1 cellular context compared by ENCODE assay signal in the genomic region with DNA sequence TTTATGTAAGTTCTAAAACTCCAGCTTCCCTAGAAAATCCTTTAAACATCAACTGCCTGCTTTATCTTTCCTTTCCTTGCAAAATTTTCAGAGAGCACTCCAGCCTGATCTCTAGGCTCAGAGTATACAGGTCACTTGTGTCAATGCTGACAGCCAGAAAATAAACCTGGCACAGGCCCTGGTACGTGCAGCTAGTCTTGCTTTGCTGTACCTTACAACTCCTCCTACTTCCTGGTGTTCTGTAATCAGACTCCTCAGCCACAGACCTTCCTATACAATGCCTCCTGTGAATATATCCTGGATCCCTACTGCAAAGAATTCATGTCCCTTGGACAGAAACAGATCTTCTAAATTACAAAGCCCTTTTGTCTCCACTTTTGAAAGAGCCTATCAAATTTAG.
TF ChIP-seq lines count a peak whose summit lies in the region.

No MANE protein-coding gene starts in this region.

TF ChIP-seq in HepG2, 621 proteins besides CTCF, POLR2A, EP300 and RAD21 (continued from another document and continues in another):
- TF ChIP-seq, protein P1, sequence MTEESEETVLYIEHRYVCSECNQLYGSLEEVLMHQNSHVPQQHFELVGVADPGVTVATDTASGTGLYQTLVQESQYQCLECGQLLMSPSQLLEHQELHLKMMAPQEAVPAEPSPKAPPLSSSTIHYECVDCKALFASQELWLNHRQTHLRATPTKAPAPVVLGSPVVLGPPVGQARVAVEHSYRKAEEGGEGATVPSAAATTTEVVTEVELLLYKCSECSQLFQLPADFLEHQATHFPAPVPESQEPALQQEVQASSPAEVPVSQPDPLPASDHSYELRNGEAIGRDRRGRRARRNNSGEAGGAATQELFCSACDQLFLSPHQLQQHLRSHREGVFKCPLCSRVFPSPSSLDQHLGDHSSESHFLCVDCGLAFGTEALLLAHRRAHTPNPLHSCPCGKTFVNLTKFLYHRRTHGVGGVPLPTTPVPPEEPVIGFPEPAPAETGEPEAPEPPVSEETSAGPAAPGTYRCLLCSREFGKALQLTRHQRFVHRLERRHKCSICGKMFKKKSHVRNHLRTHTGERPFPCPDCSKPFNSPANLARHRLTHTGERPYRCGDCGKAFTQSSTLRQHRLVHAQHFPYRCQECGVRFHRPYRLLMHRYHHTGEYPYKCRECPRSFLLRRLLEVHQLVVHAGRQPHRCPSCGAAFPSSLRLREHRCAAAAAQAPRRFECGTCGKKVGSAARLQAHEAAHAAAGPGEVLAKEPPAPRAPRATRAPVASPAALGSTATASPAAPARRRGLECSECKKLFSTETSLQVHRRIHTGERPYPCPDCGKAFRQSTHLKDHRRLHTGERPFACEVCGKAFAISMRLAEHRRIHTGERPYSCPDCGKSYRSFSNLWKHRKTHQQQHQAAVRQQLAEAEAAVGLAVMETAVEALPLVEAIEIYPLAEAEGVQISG (CRISPR knock-in tag; IDR thresholded peaks at IDR 0.05) = peak; percentile 58; the same call in 1 of the 2 replicates
- no peak for TF ChIP-seq GATA4 (IDR thresholded peaks at IDR 0.05; ENCODE audit: borderline replicate concordance, low read depth)
- TF ChIP-seq CEBPB (IDR thresholded peaks at IDR 0.05; ENCODE audit: borderline replicate concordance, low read depth, low read length) = peak; percentile 13; the same call in 1 of the 2 replicates
- TF ChIP-seq, protein P2, sequence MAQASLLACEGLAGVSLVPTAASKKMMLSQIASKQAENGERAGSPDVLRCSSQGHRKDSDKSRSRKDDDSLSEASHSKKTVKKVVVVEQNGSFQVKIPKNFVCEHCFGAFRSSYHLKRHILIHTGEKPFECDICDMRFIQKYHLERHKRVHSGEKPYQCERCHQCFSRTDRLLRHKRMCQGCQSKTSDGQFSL (CRISPR knock-in tag; IDR thresholded peaks at IDR 0.05) = no peak
- no peak for TF ChIP-seq SRSF9 (IDR thresholded peaks at IDR 0.05; ENCODE audit: borderline replicate concordance, insufficient read depth, low read depth, low read length, poor library complexity, severe bottlenecking)
- TF ChIP-seq MED13 (CRISPR knock-in tag; IDR thresholded peaks at IDR 0.05) = peak; percentile 59; the same call in 1 of the 2 replicates
- TF ChIP-seq KDM5B (CRISPR knock-in tag; IDR thresholded peaks at IDR 0.05; ENCODE audit: borderline replicate concordance) = no peak
- TF ChIP-seq, protein P3, sequence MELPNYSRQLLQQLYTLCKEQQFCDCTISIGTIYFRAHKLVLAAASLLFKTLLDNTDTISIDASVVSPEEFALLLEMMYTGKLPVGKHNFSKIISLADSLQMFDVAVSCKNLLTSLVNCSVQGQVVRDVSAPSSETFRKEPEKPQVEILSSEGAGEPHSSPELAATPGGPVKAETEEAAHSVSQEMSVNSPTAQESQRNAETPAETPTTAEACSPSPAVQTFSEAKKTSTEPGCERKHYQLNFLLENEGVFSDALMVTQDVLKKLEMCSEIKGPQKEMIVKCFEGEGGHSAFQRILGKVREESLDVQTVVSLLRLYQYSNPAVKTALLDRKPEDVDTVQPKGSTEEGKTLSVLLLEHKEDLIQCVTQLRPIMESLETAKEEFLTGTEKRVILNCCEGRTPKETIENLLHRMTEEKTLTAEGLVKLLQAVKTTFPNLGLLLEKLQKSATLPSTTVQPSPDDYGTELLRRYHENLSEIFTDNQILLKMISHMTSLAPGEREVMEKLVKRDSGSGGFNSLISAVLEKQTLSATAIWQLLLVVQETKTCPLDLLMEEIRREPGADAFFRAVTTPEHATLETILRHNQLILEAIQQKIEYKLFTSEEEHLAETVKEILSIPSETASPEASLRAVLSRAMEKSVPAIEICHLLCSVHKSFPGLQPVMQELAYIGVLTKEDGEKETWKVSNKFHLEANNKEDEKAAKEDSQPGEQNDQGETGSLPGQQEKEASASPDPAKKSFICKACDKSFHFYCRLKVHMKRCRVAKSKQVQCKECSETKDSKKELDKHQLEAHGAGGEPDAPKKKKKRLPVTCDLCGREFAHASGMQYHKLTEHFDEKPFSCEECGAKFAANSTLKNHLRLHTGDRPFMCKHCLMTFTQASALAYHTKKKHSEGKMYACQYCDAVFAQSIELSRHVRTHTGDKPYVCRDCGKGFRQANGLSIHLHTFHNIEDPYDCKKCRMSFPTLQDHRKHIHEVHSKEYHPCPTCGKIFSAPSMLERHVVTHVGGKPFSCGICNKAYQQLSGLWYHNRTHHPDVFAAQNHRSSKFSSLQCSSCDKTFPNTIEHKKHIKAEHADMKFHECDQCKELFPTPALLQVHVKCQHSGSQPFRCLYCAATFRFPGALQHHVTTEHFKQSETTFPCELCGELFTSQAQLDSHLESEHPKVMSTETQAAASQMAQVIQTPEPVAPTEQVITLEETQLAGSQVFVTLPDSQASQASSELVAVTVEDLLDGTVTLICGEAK (IDR thresholded peaks at IDR 0.05) = no peak
- TF ChIP-seq, protein P3 (CRISPR knock-in tag; IDR thresholded peaks at IDR 0.05) = no peak; the same call in 1 of the 2 replicates
- no peak for TF ChIP-seq HMGA1 (CRISPR knock-in tag; conservative IDR thresholded peaks at IDR 0.05)
- no peak for TF ChIP-seq ZNF484 (CRISPR knock-in tag; IDR thresholded peaks at IDR 0.05; ENCODE audit: borderline replicate concordance, low read depth)
- TF ChIP-seq, protein P4, sequence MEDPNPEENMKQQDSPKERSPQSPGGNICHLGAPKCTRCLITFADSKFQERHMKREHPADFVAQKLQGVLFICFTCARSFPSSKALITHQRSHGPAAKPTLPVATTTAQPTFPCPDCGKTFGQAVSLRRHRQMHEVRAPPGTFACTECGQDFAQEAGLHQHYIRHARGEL (CRISPR knock-in tag; IDR thresholded peaks at IDR 0.05) = no peak
- peak; percentile 49; the same call in 1 of the 2 replicates for TF ChIP-seq SPEN (CRISPR knock-in tag; IDR thresholded peaks at IDR 0.05; ENCODE audit: low read depth)
- TF ChIP-seq, protein P5, sequence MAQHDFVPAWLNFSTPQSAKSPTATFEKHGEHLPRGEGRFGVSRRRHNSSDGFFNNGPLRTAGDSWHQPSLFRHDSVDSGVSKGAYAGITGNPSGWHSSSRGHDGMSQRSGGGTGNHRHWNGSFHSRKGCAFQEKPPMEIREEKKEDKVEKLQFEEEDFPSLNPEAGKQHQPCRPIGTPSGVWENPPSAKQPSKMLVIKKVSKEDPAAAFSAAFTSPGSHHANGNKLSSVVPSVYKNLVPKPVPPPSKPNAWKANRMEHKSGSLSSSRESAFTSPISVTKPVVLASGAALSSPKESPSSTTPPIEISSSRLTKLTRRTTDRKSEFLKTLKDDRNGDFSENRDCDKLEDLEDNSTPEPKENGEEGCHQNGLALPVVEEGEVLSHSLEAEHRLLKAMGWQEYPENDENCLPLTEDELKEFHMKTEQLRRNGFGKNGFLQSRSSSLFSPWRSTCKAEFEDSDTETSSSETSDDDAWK (CRISPR knock-in tag; IDR thresholded peaks at IDR 0.05) = no peak
- peak; percentile 56; the same call in 1 of the 2 replicates for TF ChIP-seq BRD4 (CRISPR knock-in tag; IDR thresholded peaks at IDR 0.05)
- TF ChIP-seq, protein P6, sequence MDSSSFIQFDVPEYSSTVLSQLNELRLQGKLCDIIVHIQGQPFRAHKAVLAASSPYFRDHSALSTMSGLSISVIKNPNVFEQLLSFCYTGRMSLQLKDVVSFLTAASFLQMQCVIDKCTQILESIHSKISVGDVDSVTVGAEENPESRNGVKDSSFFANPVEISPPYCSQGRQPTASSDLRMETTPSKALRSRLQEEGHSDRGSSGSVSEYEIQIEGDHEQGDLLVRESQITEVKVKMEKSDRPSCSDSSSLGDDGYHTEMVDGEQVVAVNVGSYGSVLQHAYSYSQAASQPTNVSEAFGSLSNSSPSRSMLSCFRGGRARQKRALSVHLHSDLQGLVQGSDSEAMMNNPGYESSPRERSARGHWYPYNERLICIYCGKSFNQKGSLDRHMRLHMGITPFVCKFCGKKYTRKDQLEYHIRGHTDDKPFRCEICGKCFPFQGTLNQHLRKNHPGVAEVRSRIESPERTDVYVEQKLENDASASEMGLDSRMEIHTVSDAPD (CRISPR knock-in tag; IDR thresholded peaks at IDR 0.05) = peak; percentile 84
- no peak for TF ChIP-seq KLF15 (CRISPR knock-in tag; IDR thresholded peaks at IDR 0.05; ENCODE audit: borderline replicate concordance)
- no peak for TF ChIP-seq MBD4 (IDR thresholded peaks at IDR 0.05; ENCODE audit: borderline replicate concordance, low read length)
- no peak for TF ChIP-seq ZNF557 (CRISPR knock-in tag; IDR thresholded peaks at IDR 0.05)
- no peak for TF ChIP-seq ZNF30 (CRISPR knock-in tag; IDR thresholded peaks at IDR 0.05)
- peak; percentile 77 for TF ChIP-seq NFIC (IDR thresholded peaks at IDR 0.05; ENCODE audit: low read length)
- TF ChIP-seq, protein P7, sequence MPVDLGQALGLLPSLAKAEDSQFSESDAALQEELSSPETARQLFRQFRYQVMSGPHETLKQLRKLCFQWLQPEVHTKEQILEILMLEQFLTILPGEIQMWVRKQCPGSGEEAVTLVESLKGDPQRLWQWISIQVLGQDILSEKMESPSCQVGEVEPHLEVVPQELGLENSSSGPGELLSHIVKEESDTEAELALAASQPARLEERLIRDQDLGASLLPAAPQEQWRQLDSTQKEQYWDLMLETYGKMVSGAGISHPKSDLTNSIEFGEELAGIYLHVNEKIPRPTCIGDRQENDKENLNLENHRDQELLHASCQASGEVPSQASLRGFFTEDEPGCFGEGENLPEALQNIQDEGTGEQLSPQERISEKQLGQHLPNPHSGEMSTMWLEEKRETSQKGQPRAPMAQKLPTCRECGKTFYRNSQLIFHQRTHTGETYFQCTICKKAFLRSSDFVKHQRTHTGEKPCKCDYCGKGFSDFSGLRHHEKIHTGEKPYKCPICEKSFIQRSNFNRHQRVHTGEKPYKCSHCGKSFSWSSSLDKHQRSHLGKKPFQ (CRISPR knock-in tag; IDR thresholded peaks at IDR 0.05; ENCODE audit: insufficient replicate concordance) = no peak
- TF ChIP-seq, protein P8, sequence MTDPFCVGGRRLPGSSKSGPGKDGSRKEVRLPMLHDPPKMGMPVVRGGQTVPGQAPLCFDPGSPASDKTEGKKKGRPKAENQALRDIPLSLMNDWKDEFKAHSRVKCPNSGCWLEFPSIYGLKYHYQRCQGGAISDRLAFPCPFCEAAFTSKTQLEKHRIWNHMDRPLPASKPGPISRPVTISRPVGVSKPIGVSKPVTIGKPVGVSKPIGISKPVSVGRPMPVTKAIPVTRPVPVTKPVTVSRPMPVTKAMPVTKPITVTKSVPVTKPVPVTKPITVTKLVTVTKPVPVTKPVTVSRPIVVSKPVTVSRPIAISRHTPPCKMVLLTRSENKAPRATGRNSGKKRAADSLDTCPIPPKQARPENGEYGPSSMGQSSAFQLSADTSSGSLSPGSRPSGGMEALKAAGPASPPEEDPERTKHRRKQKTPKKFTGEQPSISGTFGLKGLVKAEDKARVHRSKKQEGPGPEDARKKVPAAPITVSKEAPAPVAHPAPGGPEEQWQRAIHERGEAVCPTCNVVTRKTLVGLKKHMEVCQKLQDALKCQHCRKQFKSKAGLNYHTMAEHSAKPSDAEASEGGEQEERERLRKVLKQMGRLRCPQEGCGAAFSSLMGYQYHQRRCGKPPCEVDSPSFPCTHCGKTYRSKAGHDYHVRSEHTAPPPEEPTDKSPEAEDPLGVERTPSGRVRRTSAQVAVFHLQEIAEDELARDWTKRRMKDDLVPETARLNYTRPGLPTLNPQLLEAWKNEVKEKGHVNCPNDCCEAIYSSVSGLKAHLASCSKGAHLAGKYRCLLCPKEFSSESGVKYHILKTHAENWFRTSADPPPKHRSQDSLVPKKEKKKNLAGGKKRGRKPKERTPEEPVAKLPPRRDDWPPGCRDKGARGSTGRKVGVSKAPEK (CRISPR knock-in tag; IDR thresholded peaks at IDR 0.05; ENCODE audit: borderline replicate concordance) = no peak
- no peak for TF ChIP-seq ZNF468 (CRISPR knock-in tag; IDR thresholded peaks at IDR 0.05)
- TF ChIP-seq, protein P9, sequence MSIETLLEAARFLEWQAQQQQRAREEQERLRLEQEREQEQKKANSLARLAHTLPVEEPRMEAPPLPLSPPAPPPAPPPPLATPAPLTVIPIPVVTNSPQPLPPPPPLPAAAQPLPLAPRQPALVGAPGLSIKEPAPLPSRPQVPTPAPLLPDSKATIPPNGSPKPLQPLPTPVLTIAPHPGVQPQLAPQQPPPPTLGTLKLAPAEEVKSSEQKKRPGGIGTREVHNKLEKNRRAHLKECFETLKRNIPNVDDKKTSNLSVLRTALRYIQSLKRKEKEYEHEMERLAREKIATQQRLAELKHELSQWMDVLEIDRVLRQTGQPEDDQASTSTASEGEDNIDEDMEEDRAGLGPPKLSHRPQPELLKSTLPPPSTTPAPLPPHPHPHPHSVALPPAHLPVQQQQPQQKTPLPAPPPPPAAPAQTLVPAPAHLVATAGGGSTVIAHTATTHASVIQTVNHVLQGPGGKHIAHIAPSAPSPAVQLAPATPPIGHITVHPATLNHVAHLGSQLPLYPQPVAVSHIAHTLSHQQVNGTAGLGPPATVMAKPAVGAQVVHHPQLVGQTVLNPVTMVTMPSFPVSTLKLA (IDR thresholded peaks at IDR 0.05) = no peak
- TF ChIP-seq, protein P10, sequence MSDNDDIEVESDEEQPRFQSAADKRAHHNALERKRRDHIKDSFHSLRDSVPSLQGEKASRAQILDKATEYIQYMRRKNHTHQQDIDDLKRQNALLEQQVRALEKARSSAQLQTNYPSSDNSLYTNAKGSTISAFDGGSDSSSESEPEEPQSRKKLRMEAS (IDR thresholded peaks at IDR 0.05) = 0 out of 2 replicates have a peak, but pooled peaks have one; percentile 43
- TF ChIP-seq NFKB2 (CRISPR knock-in tag; IDR thresholded peaks at IDR 0.05; ENCODE audit: borderline replicate concordance) = no peak
